ENCODE assay signal across 1 cellular context in genomic region chr1:201172999-201173610, GRCh38.
TF ChIP-seq lines count a peak whose summit lies in the region.

No MANE protein-coding gene starts in this region.

TF ChIP-seq in GM23338, 12 proteins besides CTCF, POLR2A, EP300 and RAD21 (continued from another document):
- TF ChIP-seq ZNF462 (CRISPR knock-in tag; IDR thresholded peaks at IDR 0.05), result no peak
